In the genomic region with DNA sequence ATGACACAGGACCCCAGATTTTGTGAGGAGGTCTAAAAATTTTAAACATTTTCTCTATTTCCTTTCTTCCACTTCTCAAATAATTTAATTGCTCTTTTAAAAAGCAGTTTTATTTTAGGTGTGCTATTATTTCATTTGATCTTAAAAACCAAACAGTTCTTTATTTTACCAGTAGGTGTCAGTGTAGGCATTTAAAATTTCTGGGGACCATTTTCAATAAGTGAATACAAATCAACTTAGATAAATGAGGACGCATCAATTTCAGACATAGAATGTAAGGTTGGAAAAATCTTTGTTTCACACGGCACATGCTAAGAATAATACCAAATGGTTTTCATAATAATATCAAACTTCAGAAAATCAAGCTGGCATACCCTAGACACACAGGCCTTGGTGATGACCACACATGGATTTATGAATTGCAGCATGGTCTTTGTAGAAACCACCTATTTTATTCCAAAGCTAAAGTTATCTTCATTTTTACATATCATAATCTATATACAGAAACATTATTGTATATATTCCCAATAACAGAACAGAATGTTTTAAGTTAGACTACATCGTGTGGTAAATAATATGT, we compare ENCODE assay signal across 9 cellular contexts.
DNase-seq lines count a peak whose midpoint lies in the region; ATAC-seq and TF ChIP-seq lines count a peak whose summit lies in the region.
"Had no signal": no experiment of that assay in that cellular context is flagged by ENCODE, and none has a peak within 500 bp of the region (broad histone marks: within the 10 kb centered on the region; RNA-seq: fewer than 3 reads in every experiment).

No MANE protein-coding gene starts in this region.

- no peaks in the 10 kb centered on the region for H3F3A ChIP-seq in smooth muscle cell (ENCODE audit: low read depth)

- H3K9me3 Mint-ChIP-seq in CD4-positive, alpha-beta memory T cell = no peaks in the 10 kb centered on the region

- H3K27me3 ChIP-seq in CD4-positive, alpha-beta memory T cell (ENCODE audit: insufficient read depth, low read length) = no peaks in the 10 kb centered on the region
- no peaks in the 10 kb centered on the region for H3K27me3 ChIP-seq in smooth muscle cell (ENCODE audit: low read depth)

- H3K4me1 ChIP-seq in CD4-positive, alpha-beta memory T cell (ENCODE audit: insufficient read depth, low read length) = no peaks in the 10 kb centered on the region
- no peaks in the 10 kb centered on the region for H3K4me1 ChIP-seq in smooth muscle cell (ENCODE audit: low read depth)

- no peaks in the 10 kb centered on the region for H3K4me1 Mint-ChIP-seq in CD4-positive, alpha-beta memory T cell

- H2AFZ ChIP-seq in smooth muscle cell (ENCODE audit: low read depth) = no peak overlapping the region

- ATAC-seq in HG02571 (IDR thresholded peaks at IDR 0.05; ENCODE audit: unreplicated experiment) (no peak), HG02938 (IDR thresholded peaks at IDR 0.05; ENCODE audit: unreplicated experiment) (no peak)

- H4K20me1 ChIP-seq in smooth muscle cell (ENCODE audit: low read depth) = no peaks in the 10 kb centered on the region

- H3K36me3 Mint-ChIP-seq in CD4-positive, alpha-beta memory T cell = no peaks in the 10 kb centered on the region

- no peak overlapping the region for H3K4me2 ChIP-seq in smooth muscle cell

- peak; percentile 53 for TF ChIP-seq CTCF in fibroblast of villous mesenchyme (IDR thresholded peaks at IDR 0.05; ENCODE audit: insufficient read depth, low read depth, low read length)
- TF ChIP-seq CTCF in smooth muscle cell (IDR thresholded peaks at IDR 0.05; ENCODE audit: borderline replicate concordance, insufficient read depth, poor library complexity, severe bottlenecking) = peak; percentile 68

- no peak overlapping the region for H3K4me3 ChIP-seq in CD4-positive, alpha-beta memory T cell (ENCODE audit: low read length in 2 of 2)
- no peak overlapping the region for H3K4me3 ChIP-seq in Jurkat, Clone E6-1 (ENCODE audit: low read length)
- H3K4me3 ChIP-seq in fibroblast of villous mesenchyme (ENCODE audit: low read depth, low read length) (no peak overlapping the region), smooth muscle cell (no peak overlapping the region)

- H3K27me3 Mint-ChIP-seq in CD4-positive, alpha-beta memory T cell = peaks cover 8 to 12% of the 10 kb centered on the region in 2 donors

- no peak overlapping the region for H3K27ac ChIP-seq in CD4-positive, alpha-beta memory T cell (ENCODE audit: low read depth, low read length)
- H3K27ac ChIP-seq in smooth muscle cell (ENCODE audit: low read depth) = no peak overlapping the region
- H3K27ac ChIP-seq: HL-60 had no signal

- intact Hi-C loops in CD4-positive, alpha-beta memory T cell (cut with micrococcal nuclease) = loop anchor here (2.0 to 5.0 kb wide), 2 partner anchors 583 to 694 kb away; no protein-coding TSS in a partner anchor

- H3K36me3 ChIP-seq in CD4-positive, alpha-beta memory T cell (ENCODE audit: insufficient read depth, low read length) = no peaks in the 10 kb centered on the region
- H3K36me3 ChIP-seq in smooth muscle cell (ENCODE audit: low read depth) = no peaks in the 10 kb centered on the region

- POLR2A ChIA-PET in CD4-positive, alpha-beta memory T cell (lab: Charles Lee; ENCODE audit: partially characterized antibody) = no interaction called here

- no peak overlapping the region for H3K9ac ChIP-seq in smooth muscle cell (ENCODE audit: low read depth)

- 54% methylated on average over 3 of the region's 3 CpGs for WGBS in smooth muscle cell (ENCODE audit: low lambda C conversion rate)

- no peaks in the 10 kb centered on the region for H3K79me2 ChIP-seq in smooth muscle cell (ENCODE audit: low read depth)

- CTCF ChIA-PET in CD4-positive, alpha-beta memory T cell (lab: Charles Lee; ENCODE audit: partially characterized antibody) = interaction anchor here (0.7 to 3.5 kb wide), 10 partner anchors 10 to 1346 kb away, joined by 3 to 18 read pairs (median 4); no protein-coding TSS in a partner anchor

- H3K27ac Mint-ChIP-seq in CD4-positive, alpha-beta memory T cell = no peak overlapping the region

- H3K9me3 ChIP-seq in CD4-positive, alpha-beta memory T cell (ENCODE audit: control insufficient read depth in 1 of 2, low read length in 2 of 2) = no peaks in the 10 kb centered on the region
- no peaks in the 10 kb centered on the region for H3K9me3 ChIP-seq in smooth muscle cell (replicated peaks; ENCODE audit: low read depth)

- H3K4me3 Mint-ChIP-seq in CD4-positive, alpha-beta memory T cell = no peak overlapping the region

- DNase-seq in CD4-positive, alpha-beta memory T cell = peak in 4 of 5 donors; percentile 12 to 33 (median 22)
- DNase-seq in Jurkat, Clone E6-1 (ENCODE audit: low read depth, low spot score) = peak; percentile 41
- DNase-seq in RPMI7951 (ENCODE audit: low read depth) (peak; percentile 22), fibroblast of villous mesenchyme (ENCODE audit: low read depth) (peak; percentile 48), smooth muscle cell (lab: John Stamatoyannopoulos, UW; ENCODE audit: unreplicated experiment) (no peak), ureter (ENCODE audit: low spot score) (no peak)

Comparison
In these comparisons a context has a peak if more than half of its experiments do, and no peak if none do; other contexts are left out.
1. DNase-seq: peak in CD4-positive, alpha-beta memory T cell (4 of 5), Jurkat, Clone E6-1 (single experiment), RPMI7951 (single experiment) and fibroblast of villous mesenchyme (single experiment); none in smooth muscle cell (single experiment) and ureter (single experiment).